In the genomic region with DNA sequence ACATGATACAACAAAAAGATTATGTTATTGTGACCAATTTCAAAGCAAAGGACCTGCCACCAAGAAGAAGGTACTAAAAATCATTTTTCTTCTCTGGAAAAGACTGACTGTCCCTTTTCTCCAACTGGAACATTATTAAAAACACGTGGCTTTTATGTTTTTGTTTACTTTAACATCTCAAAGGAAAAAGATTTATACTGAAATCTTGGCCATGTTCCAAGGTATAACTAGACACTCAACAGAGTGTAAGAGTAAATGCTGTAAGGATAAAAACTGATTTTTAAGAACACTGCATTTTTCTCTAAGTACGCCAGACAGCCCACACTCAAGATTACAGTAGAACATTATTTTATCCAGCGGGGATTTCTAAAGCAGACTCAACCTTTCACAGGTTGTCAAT, we compare ENCODE assay signal across 21 cellular contexts.
DNase-seq lines count a peak whose midpoint lies in the region; ATAC-seq, FAIRE-seq and TF ChIP-seq lines count a peak whose summit lies in the region.
"Had no signal": no experiment of that assay in that cellular context is flagged by ENCODE, and none has a peak within 500 bp of the region (broad histone marks: within the 10 kb centered on the region; RNA-seq: fewer than 3 reads in every experiment).

No MANE protein-coding gene starts in this region.

- TF ChIP-seq CTCF in K562 (IDR thresholded peaks at IDR 0.05 in 2 of 3, conservative IDR thresholded peaks at IDR 0.05 in 1 of 3; ENCODE audit: insufficient read depth in 2 of 3, low read depth in 1 of 3, low read length in 3 of 3) (no peak), fibroblast of villous mesenchyme (IDR thresholded peaks at IDR 0.05; ENCODE audit: insufficient read depth, low read depth, low read length) (no peak), upper lobe of right lung (IDR thresholded peaks at IDR 0.05) (no peak)

- TF ChIP-seq EP300 in Ishikawa (IDR thresholded peaks at IDR 0.05; ENCODE audit: borderline replicate concordance) (no peak), K562 (IDR thresholded peaks at IDR 0.05; ENCODE audit: low read length) (no peak)

- no peak overlapping the region for H3K9ac ChIP-seq in K562 (ENCODE audit: insufficient read depth in 1 of 2, low read depth in 2 of 2, low read length in 2 of 2)
- H3K9ac ChIP-seq: KMS-11 had no signal

- WGBS in K562 (ENCODE audit: insufficient coverage, low coverage, missing lambda C conversion rate): 67% methylated on average over 3 of the region's 3 CpGs

- BruUV-seq in K562 (replicated peaks; lab: Mats Ljungman, UMichigan): no TSS peak

- H3K79me2 ChIP-seq in K562 (ENCODE audit: control insufficient read depth, insufficient read depth, low read length): 0 out of 3 replicates have a peak, but pooled peaks cover 1% of the 10 kb centered on the region

- no peak overlapping the region for H3K27ac ChIP-seq in K562 (ENCODE audit: extremely low read depth, low read depth, low read length)
- no peak overlapping the region for H3K27ac ChIP-seq in upper lobe of right lung
- H3K27ac ChIP-seq: KMS-11, stomach had no signal

- no peak for TF ChIP-seq RAD21 in Ishikawa (IDR thresholded peaks at IDR 0.05; ENCODE audit: low read depth)
- no peak for TF ChIP-seq RAD21 in K562 (CRISPR knock-in tag; conservative IDR thresholded peaks at IDR 0.05 in 1 of 2, IDR thresholded peaks at IDR 0.05 in 1 of 2)

- TF ChIP-seq POLR2A in K562 (conservative IDR thresholded peaks at IDR 0.05): no peak

- H2AFZ ChIP-seq in K562 (ENCODE audit: low read depth, low read length): no peak overlapping the region

- POLR2A ChIA-PET in K562 (lab: Yijun Ruan, JAX): interaction anchor here (1.4 to 1.6 kb wide), 2 partner anchors 12 to 14 kb away, joined by 4 to 6 read pairs; no protein-coding TSS in a partner anchor

- ATAC-seq in K562 (no peak), upper lobe of right lung (no peak), esophagus mucosa (no peak)
- ATAC-seq: naive thymus-derived CD4-positive, alpha-beta T cell; Right ventricle myocardium inferior had no signal

- H3K27me3 ChIP-seq in K562 (ENCODE audit: control insufficient read depth in 2 of 2, insufficient read depth in 2 of 2, low read length in 2 of 2): no peaks in the 10 kb centered on the region
- H3K27me3 ChIP-seq in upper lobe of right lung: no peaks in the 10 kb centered on the region
- H3K27me3 ChIP-seq: stomach had no signal

- H3K36me3 ChIP-seq in K562 (ENCODE audit: control insufficient read depth, insufficient read depth, low read length) (peaks cover 87% of the 10 kb centered on the region), upper lobe of right lung (peaks cover 73% of the 10 kb centered on the region)

- CTCF ChIA-PET in K562 (lab: Yijun Ruan, JAX; ENCODE audit: low intra/inter-chr PET ratio): no interaction called here

- H3K4me1 ChIP-seq in K562 (replicated peaks in 1 of 2; ENCODE audit: control insufficient read depth in 2 of 2, insufficient read depth in 2 of 2, low read length in 2 of 2) (no peaks in the 10 kb centered on the region), upper lobe of right lung (no peaks in the 10 kb centered on the region)

- no peak overlapping the region for H3K4me3 ChIP-seq in K562
- no peak overlapping the region for H3K4me3 ChIP-seq in fibroblast of villous mesenchyme (ENCODE audit: low read depth, low read length)
- no peak overlapping the region for H3K4me3 ChIP-seq in upper lobe of right lung
- H3K4me3 ChIP-seq: lung, stomach had no signal

- no peak for FAIRE-seq in K562 (lab: Jason Lieb, UNC)
- FAIRE-seq: GM19239 had no signal

- no peaks in the 10 kb centered on the region for H3K9me1 ChIP-seq in K562 (ENCODE audit: control insufficient read depth, insufficient read depth, low read length)

- H3K9me3 ChIP-seq in K562 (replicated peaks; ENCODE audit: control insufficient read depth, insufficient read depth, low read depth, low read length) (no peaks in the 10 kb centered on the region), upper lobe of right lung (no peaks in the 10 kb centered on the region)
- H3K9me3 ChIP-seq: stomach had no signal

- H4K20me1 ChIP-seq in K562 (replicated peaks; ENCODE audit: control insufficient read depth, insufficient read depth, low read length): no peaks in the 10 kb centered on the region

- intact Hi-C loops in K562 (cut with micrococcal nuclease): no loop called here
- intact Hi-C loops in upper lobe of right lung (cut with DNase I): no loop called here

- no peak overlapping the region for H3K4me2 ChIP-seq in K562 (ENCODE audit: insufficient read depth, low read length)
- H3K4me2 ChIP-seq: KMS-11 had no signal

- in situ Hi-C loops in K562 (cut with MboI): no loop called here

- DNase-seq in COR-L47 (lab: John Stamatoyannopoulos, UW) (peak; percentile 33), K562 (ENCODE audit: extremely low read depth in 1 of 4, low spot score in 3 of 4) (no peak), fibroblast of villous mesenchyme (ENCODE audit: low read depth) (peak; percentile 57), medulla oblongata (ENCODE audit: extremely low spot score) (no peak), upper lobe of right lung (no peak)
- no peak for DNase-seq in activated CD4-positive, alpha-beta T cell treated with anti-CD3 and anti-CD28 coated beads, Interleukin-2, amount 50 U/mL, for 4 hours
- DNase-seq: activated CD4-positive, alpha-beta T cell treated with anti-CD3 and anti-CD28 coated beads for 48 hours; activated CD8-positive, alpha-beta memory T cell treated with anti-CD3 and anti-CD28 coated beads, Interleukin-2, amount 50 U/mL, for 4 hours; activated gamma-delta T cell; aorta; EL; H9; naive thymus-derived CD4-positive, alpha-beta T cell; stimulated activated CD4-positive, alpha-beta T cell treated with anti-CD3 and anti-CD28 coated beads, Interleukin-1b, Interleukin-23, amount 100 ng/mL, for 48 hours; stomach had no signal

TF ChIP-seq in Ishikawa, 13 proteins besides CTCF, POLR2A, EP300 and RAD21:
- no peak for TF ChIP-seq CEBPB (IDR thresholded peaks at IDR 0.05)
- no peak for TF ChIP-seq EGR1 (IDR thresholded peaks at IDR 0.05)
- no peak for TF ChIP-seq CREB1 (IDR thresholded peaks at IDR 0.05; ENCODE audit: low read depth)
- no peak for TF ChIP-seq TEAD4 (IDR thresholded peaks at IDR 0.05)
- no peak for TF ChIP-seq FOXM1 (IDR thresholded peaks at IDR 0.05; ENCODE audit: borderline replicate concordance, low read depth)
- 0 out of 2 replicates have a peak, but pooled peaks have one; percentile 9 for TF ChIP-seq NFIC (IDR thresholded peaks at IDR 0.05)
- no peak for TF ChIP-seq TCF12 (IDR thresholded peaks at IDR 0.05; ENCODE audit: low read depth)

TF ChIP-seq in K562, 482 proteins besides CTCF, POLR2A, EP300 and RAD21 (continues in another document):
- peak; percentile 8 for TF ChIP-seq MEIS2 (IDR thresholded peaks at IDR 0.05; ENCODE audit: partially characterized antibody)
- no peak for TF ChIP-seq SETDB1 (IDR thresholded peaks at IDR 0.05; ENCODE audit: low read length)
- TF ChIP-seq USF2 (CRISPR knock-in tag; IDR thresholded peaks at IDR 0.05): no peak
- TF ChIP-seq GTF2F1 (IDR thresholded peaks at IDR 0.05; ENCODE audit: low read depth, low read length): no peak
- no peak for TF ChIP-seq RREB1 (CRISPR knock-in tag; IDR thresholded peaks at IDR 0.05)
- no peak for TF ChIP-seq ZEB2 (IDR thresholded peaks at IDR 0.05)
- TF ChIP-seq NFIC (IDR thresholded peaks at IDR 0.05): peak; percentile 75

Comparison
In these comparisons a context has a peak if more than half of its experiments do, and no peak if none do; other contexts are left out.
1. DNase-seq: peak in COR-L47 (single experiment) and fibroblast of villous mesenchyme (single experiment); none in K562 (0 of 4), activated CD4-positive, alpha-beta T cell treated with anti-CD3 and anti-CD28 coated beads, Interleukin-2, amount 50 U/mL, for 4 hours (0 of 2), medulla oblongata (single experiment) and upper lobe of right lung (single experiment).